18 cellular contexts compared by ENCODE assay signal in genomic region chr5:55847837-55848236, GRCh38. TPM values are rescaled to one million over a fixed set of nuclear protein-coding genes. Genes with fewer than 3 reads are reported as not detected.
DNase-seq lines count a peak whose midpoint lies in the region; ATAC-seq and TF ChIP-seq lines count a peak whose summit lies in the region.
"Had no signal": no experiment of that assay in that cellular context is flagged by ENCODE, and none has a peak within 500 bp of the region (broad histone marks: within the 10 kb centered on the region; RNA-seq: fewer than 3 reads in every experiment).

No MANE protein-coding gene starts in this region.

- TF ChIP-seq POLR2A in ovary (IDR thresholded peaks at IDR 0.05) = no peak

- H3K36me3 Mint-ChIP-seq in activated naive CD4-positive, alpha-beta T cell treated with anti-CD3 and anti-CD28 coated beads, Interleukin-2, amount 10 ng/mL, durations not matched to agents 7 days and 5 days = peaks cover 1% of the 10 kb centered on the region
- H3K36me3 Mint-ChIP-seq: IgD-negative memory B cell had no signal

- no peaks in the 10 kb centered on the region for H3K4me1 ChIP-seq in ovary (ENCODE audit: insufficient read depth)

- no peak overlapping the region for H3K4me3 Mint-ChIP-seq in activated naive CD4-positive, alpha-beta T cell treated with anti-CD3 and anti-CD28 coated beads, Interleukin-2, amount 10 ng/mL, durations not matched to agents 7 days and 5 days
- H3K4me3 Mint-ChIP-seq: IgD-negative memory B cell had no signal

- no peaks in the 10 kb centered on the region for H3K36me3 ChIP-seq in ovary
- H3K36me3 ChIP-seq: SJSA1 had no signal

- TF ChIP-seq EP300 in ovary (IDR thresholded peaks at IDR 0.05) = no peak

- no peak overlapping the region for H3K27ac Mint-ChIP-seq in activated naive CD4-positive, alpha-beta T cell treated with anti-CD3 and anti-CD28 coated beads, Interleukin-2, amount 10 ng/mL, durations not matched to agents 7 days and 5 days
- H3K27ac Mint-ChIP-seq: IgD-negative memory B cell had no signal

- intact Hi-C loops in ovary (cut with DNase I) = no loop called here

- WGBS in ovary, 3 donors = 49 to 77% (median 57%) methylated on average over 1 of the region's 1 CpG

- H3K27me3 Mint-ChIP-seq in activated naive CD4-positive, alpha-beta T cell treated with anti-CD3 and anti-CD28 coated beads, Interleukin-2, amount 10 ng/mL, durations not matched to agents 7 days and 5 days = no peaks in the 10 kb centered on the region

- H3K27me3 ChIP-seq in ovary = no peaks in the 10 kb centered on the region
- H3K27me3 ChIP-seq: SJSA1 had no signal

- TF ChIP-seq CTCF in fibroblast of villous mesenchyme (IDR thresholded peaks at IDR 0.05; ENCODE audit: insufficient read depth, low read depth, low read length) (no peak), ovary (IDR thresholded peaks at IDR 0.05) (no peak)

- peaks cover 3% of the 10 kb centered on the region for H3K9me3 Mint-ChIP-seq in activated naive CD4-positive, alpha-beta T cell treated with anti-CD3 and anti-CD28 coated beads, Interleukin-2, amount 10 ng/mL, durations not matched to agents 7 days and 5 days

- H3K27ac ChIP-seq in ovary = no peak overlapping the region
- H3K27ac ChIP-seq: SJSA1 had no signal

- H3K4me1 Mint-ChIP-seq in activated naive CD4-positive, alpha-beta T cell treated with anti-CD3 and anti-CD28 coated beads, Interleukin-2, amount 10 ng/mL, durations not matched to agents 7 days and 5 days = peaks cover 11% of the 10 kb centered on the region
- H3K4me1 Mint-ChIP-seq: IgD-negative memory B cell had no signal

- DNase-seq in EH (ENCODE audit: low read depth) = peak; percentile 24
- peak; percentile 69 for DNase-seq in M059J (ENCODE audit: low read depth)
- DNase-seq in astrocyte of the hippocampus (ENCODE audit: low read depth, low spot score) = peak; percentile 45
- peak; percentile 9 for DNase-seq in fibroblast of villous mesenchyme (ENCODE audit: low read depth)
- no peak for DNase-seq in activated naive CD4-positive, alpha-beta T cell treated with anti-CD3 and anti-CD28 coated beads, Interleukin-2, amount 10 ng/mL, durations not matched to agents 7 days and 5 days
- no peak for DNase-seq in ovary
- DNase-seq: ACHN, Caco-2, DMS153, NCI-H1417 treated with DMSO at 0.1 percent for 48 hours, NCI-H1930, NCI-H2171 treated with DMSO at 0.1 percent for 48 hours, NCI-H748 treated with DMSO at 0.1 percent for 48 hours had no signal

- CTCF ChIA-PET in activated naive CD4-positive, alpha-beta T cell treated with anti-CD3 and anti-CD28 coated beads, Interleukin-2, amount 10 ng/mL, durations not matched to agents 7 days and 5 days (lab: Charles Lee) = no interaction called here

- H3K9me3 ChIP-seq in ovary = no peaks in the 10 kb centered on the region
- H3K9me3 ChIP-seq: SJSA1 had no signal

- H3K4me3 ChIP-seq in fibroblast of villous mesenchyme (ENCODE audit: low read depth, low read length) (no peak overlapping the region), ovary (no peak overlapping the region)
- H3K4me3 ChIP-seq: SJSA1 had no signal

- no peak for ATAC-seq in HG02588 (IDR thresholded peaks at IDR 0.05; ENCODE audit: unreplicated experiment)
- no peak for ATAC-seq in HG03342 (IDR thresholded peaks at IDR 0.05; ENCODE audit: unreplicated experiment)

RNA-seq across cellular contexts. Expression of gene IL31RA, which starts 3.3 kb away (rescaled TPM):
- 0.10 and 0.27 TPM in 2 replicates for total RNA-seq in M059J (2014; rRNA removed; shearing (Covaris generic))
- total RNA-seq in fibroblast of villous mesenchyme = 0.43 and 0.64 TPM in 2 replicates
- under 1 TPM in 5 of 7 donors, not detected in 2; 0.15 to 0.67 (median 0.24) TPM for total RNA-seq in ovary
- under 1 TPM; 0.17 to 0.42 TPM for polyA plus RNA-seq in ovary
- total RNA-seq: Caco-2, NCI-H460 had no signal
- polyA plus RNA-seq: IgD-negative memory B cell had no signal

Comparison
In these comparisons a context has a peak if more than half of its experiments do, and no peak if none do; other contexts are left out.
1. DNase-seq: peak in EH (single experiment), M059J (single experiment), astrocyte of the hippocampus (single experiment) and fibroblast of villous mesenchyme (single experiment); none in activated naive CD4-positive, alpha-beta T cell treated with anti-CD3 and anti-CD28 coated beads, Interleukin-2, amount 10 ng/mL, durations not matched to agents 7 days and 5 days (single experiment) and ovary (0 of 5).